ENCODE assay signal across 1 cellular context in the genomic region with DNA sequence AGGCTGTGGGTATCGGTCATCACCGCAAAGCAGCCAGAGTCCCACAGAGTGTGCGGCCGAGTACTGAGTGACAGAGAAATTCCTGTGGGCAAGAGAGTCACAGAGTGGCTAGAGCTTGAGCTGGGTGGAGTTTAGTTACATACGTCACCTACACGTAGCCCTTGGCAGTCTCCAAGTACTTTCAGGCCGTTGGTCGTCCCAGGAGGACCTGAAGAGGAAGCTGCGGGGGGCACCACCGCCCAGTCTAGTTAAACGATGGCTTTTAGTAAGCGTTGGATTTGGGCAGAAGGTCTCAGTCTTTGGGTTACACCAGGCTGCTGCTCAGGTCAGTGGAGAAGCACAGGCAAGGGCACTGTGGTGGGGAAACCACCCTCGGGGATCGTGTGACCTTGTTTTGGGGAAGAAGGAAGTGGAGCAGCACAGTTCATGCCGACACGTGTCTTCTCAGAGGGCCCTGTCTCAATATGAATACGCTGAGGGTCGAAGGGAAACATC.
TF ChIP-seq lines count a peak whose summit lies in the region.

No MANE protein-coding gene starts in this region.

TF ChIP-seq in SK-N-SH treated with all-trans-retinoic acid at 6 μM for 48 hours, 23 proteins besides CTCF, POLR2A, EP300 and RAD21 (continued from another document):
- TF ChIP-seq TOX (CRISPR knock-in tag; IDR thresholded peaks at IDR 0.05; ENCODE audit: borderline replicate concordance) (no peak), ZC3H10 (CRISPR knock-in tag; IDR thresholded peaks at IDR 0.05) (no peak), CSDC2 (CRISPR knock-in tag; IDR thresholded peaks at IDR 0.05) (no peak), ZFP30 (CRISPR knock-in tag; IDR thresholded peaks at IDR 0.05) (no peak), OSR1 (CRISPR knock-in tag; IDR thresholded peaks at IDR 0.05) (no peak), SNAI2 (CRISPR knock-in tag; IDR thresholded peaks at IDR 0.05) (no peak), GLIS3 (CRISPR knock-in tag; IDR thresholded peaks at IDR 0.05) (no peak), ZNF8 (CRISPR knock-in tag; IDR thresholded peaks at IDR 0.05) (no peak), ZNF565 (CRISPR knock-in tag; conservative IDR thresholded peaks at IDR 0.05; ENCODE audit: low read depth) (no peak), RARB (CRISPR knock-in tag; IDR thresholded peaks at IDR 0.05) (no peak), ESRRG (CRISPR knock-in tag; IDR thresholded peaks at IDR 0.05) (no peak), PPARA (CRISPR knock-in tag; IDR thresholded peaks at IDR 0.05; ENCODE audit: borderline replicate concordance) (no peak), TCF4 (CRISPR knock-in tag; IDR thresholded peaks at IDR 0.05; ENCODE audit: borderline replicate concordance) (no peak), BACH2 (CRISPR knock-in tag; IDR thresholded peaks at IDR 0.05; ENCODE audit: borderline replicate concordance) (no peak)
- TF ChIP-seq, protein P1, sequence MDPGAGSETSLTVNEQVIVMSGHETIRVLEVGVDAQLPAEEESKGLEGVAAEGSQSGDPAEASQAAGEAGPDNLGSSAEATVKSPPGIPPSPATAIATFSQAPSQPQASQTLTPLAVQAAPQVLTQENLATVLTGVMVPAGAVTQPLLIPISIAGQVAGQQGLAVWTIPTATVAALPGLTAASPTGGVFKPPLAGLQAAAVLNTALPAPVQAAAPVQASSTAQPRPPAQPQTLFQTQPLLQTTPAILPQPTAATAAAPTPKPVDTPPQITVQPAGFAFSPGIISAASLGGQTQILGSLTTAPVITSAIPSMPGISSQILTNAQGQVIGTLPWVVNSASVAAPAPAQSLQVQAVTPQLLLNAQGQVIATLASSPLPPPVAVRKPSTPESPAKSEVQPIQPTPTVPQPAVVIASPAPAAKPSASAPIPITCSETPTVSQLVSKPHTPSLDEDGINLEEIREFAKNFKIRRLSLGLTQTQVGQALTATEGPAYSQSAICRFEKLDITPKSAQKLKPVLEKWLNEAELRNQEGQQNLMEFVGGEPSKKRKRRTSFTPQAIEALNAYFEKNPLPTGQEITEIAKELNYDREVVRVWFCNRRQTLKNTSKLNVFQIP (CRISPR knock-in tag; IDR thresholded peaks at IDR 0.05; ENCODE audit: borderline replicate concordance, low read depth) = no peak
- TF ChIP-seq, protein P2, sequence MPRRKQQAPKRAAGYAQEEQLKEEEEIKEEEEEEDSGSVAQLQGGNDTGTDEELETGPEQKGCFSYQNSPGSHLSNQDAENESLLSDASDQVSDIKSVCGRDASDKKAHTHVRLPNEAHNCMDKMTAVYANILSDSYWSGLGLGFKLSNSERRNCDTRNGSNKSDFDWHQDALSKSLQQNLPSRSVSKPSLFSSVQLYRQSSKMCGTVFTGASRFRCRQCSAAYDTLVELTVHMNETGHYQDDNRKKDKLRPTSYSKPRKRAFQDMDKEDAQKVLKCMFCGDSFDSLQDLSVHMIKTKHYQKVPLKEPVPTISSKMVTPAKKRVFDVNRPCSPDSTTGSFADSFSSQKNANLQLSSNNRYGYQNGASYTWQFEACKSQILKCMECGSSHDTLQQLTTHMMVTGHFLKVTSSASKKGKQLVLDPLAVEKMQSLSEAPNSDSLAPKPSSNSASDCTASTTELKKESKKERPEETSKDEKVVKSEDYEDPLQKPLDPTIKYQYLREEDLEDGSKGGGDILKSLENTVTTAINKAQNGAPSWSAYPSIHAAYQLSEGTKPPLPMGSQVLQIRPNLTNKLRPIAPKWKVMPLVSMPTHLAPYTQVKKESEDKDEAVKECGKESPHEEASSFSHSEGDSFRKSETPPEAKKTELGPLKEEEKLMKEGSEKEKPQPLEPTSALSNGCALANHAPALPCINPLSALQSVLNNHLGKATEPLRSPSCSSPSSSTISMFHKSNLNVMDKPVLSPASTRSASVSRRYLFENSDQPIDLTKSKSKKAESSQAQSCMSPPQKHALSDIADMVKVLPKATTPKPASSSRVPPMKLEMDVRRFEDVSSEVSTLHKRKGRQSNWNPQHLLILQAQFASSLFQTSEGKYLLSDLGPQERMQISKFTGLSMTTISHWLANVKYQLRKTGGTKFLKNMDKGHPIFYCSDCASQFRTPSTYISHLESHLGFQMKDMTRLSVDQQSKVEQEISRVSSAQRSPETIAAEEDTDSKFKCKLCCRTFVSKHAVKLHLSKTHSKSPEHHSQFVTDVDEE (CRISPR knock-in tag; IDR thresholded peaks at IDR 0.05) = no peak
- TF ChIP-seq, protein P3, sequence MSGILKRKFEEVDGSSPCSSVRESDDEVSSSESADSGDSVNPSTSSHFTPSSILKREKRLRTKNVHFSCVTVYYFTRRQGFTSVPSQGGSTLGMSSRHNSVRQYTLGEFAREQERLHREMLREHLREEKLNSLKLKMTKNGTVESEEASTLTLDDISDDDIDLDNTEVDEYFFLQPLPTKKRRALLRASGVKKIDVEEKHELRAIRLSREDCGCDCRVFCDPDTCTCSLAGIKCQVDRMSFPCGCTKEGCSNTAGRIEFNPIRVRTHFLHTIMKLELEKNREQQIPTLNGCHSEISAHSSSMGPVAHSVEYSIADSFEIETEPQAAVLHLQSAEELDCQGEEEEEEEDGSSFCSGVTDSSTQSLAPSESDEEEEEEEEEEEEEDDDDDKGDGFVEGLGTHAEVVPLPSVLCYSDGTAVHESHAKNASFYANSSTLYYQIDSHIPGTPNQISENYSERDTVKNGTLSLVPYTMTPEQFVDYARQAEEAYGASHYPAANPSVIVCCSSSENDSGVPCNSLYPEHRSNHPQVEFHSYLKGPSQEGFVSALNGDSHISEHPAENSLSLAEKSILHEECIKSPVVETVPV (CRISPR knock-in tag; IDR thresholded peaks at IDR 0.05) = no peak
- TF ChIP-seq, protein P4, sequence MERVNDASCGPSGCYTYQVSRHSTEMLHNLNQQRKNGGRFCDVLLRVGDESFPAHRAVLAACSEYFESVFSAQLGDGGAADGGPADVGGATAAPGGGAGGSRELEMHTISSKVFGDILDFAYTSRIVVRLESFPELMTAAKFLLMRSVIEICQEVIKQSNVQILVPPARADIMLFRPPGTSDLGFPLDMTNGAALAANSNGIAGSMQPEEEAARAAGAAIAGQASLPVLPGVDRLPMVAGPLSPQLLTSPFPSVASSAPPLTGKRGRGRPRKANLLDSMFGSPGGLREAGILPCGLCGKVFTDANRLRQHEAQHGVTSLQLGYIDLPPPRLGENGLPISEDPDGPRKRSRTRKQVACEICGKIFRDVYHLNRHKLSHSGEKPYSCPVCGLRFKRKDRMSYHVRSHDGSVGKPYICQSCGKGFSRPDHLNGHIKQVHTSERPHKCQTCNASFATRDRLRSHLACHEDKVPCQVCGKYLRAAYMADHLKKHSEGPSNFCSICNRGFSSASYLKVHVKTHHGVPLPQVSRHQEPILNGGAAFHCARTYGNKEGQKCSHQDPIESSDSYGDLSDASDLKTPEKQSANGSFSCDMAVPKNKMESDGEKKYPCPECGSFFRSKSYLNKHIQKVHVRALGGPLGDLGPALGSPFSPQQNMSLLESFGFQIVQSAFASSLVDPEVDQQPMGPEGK (CRISPR knock-in tag; IDR thresholded peaks at IDR 0.05; ENCODE audit: borderline replicate concordance) = no peak
